ENCODE assay signal across 21 cellular contexts in genomic region chr9:25876248-25876647, GRCh38.
"Had no signal": no experiment of that assay in that cellular context is flagged by ENCODE, and none has a peak within 500 bp of the region (broad histone marks: within the 10 kb centered on the region; RNA-seq: fewer than 3 reads in every experiment).

No MANE protein-coding gene starts in this region.

- H3K27ac ChIP-seq: coronary artery, dorsolateral prefrontal cortex, epithelial cell of prostate, esophagus squamous epithelium, gastrocnemius medialis, heart right ventricle, left lung, lower lobe of right lung had no signal

- DNase-seq: dermis blood vessel endothelial cell; dorsolateral prefrontal cortex; effector CD4-positive, alpha-beta T cell; effector memory CD4-positive, alpha-beta T cell; erythroblast; esophagus squamous epithelium; foreskin fibroblast; foreskin melanocyte; gastrocnemius medialis; glutamatergic neuron; head of caudate nucleus; heart right ventricle; hippocampal formation; left cardiac atrium; left lung; left ventricle myocardium superior; lower lobe of right lung; mesenchymal stem cell; midbrain had no signal

- H3K27me3 ChIP-seq: dorsolateral prefrontal cortex, esophagus squamous epithelium, gastrocnemius medialis, heart right ventricle, left lung had no signal

- H3K9me3 ChIP-seq: gastrocnemius medialis, lower lobe of right lung had no signal

- H3K4me3 ChIP-seq: coronary artery, dorsolateral prefrontal cortex, esophagus squamous epithelium, gastrocnemius medialis, heart right ventricle, left lung, lower lobe of right lung had no signal

- H3K4me1 ChIP-seq: esophagus squamous epithelium, gastrocnemius medialis, heart right ventricle, left lung, lower lobe of right lung had no signal

- H3K36me3 ChIP-seq: esophagus squamous epithelium, gastrocnemius medialis, heart right ventricle, left lung, lower lobe of right lung had no signal
